Comparison of ENCODE assay signal across 10 cellular contexts in the genomic region with DNA sequence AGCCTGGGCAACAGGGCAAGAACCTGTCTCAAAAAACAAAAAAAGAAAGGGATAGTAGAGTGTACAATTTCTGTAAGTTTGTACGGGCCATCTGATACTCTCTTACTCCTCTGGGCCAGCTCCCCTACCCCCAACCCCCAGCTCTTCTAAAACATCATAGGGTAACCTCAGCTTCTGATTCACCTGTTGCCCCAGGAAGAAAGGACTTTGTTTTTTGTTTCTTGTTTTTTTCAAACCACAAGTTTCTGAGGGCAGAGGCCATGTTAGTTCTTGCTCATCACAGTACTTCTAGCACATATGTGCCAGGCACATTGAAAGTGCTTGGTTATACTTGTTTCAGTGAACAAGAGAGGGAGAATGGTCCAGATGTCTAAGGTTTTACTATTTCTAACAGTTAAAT. TPM values are rescaled to one million over a fixed set of nuclear protein-coding genes. Genes with fewer than 3 reads are reported as not detected.
DNase-seq lines count a peak whose midpoint lies in the region; ATAC-seq and TF ChIP-seq lines count a peak whose summit lies in the region.
"Had no signal": no experiment of that assay in that cellular context is flagged by ENCODE, and none has a peak within 500 bp of the region (broad histone marks: within the 10 kb centered on the region; RNA-seq: fewer than 3 reads in every experiment).

No MANE protein-coding gene starts in this region.

- peaks cover 82% of the 10 kb centered on the region for H3K36me3 Mint-ChIP-seq in activated T-helper 17 cell treated with anti-CD3 and anti-CD28 coated beads, Interleukin-2, amount 50 U/mL, for 72 hours (ENCODE audit: low read depth)

- H3K9me3 ChIP-seq in tibial nerve (no peaks in the 10 kb centered on the region), sigmoid colon (no peaks in the 10 kb centered on the region)
- H3K9me3 ChIP-seq: BLaER1 treated with 17β-estradiol and CSF1 and Interleukin-3, amounts not matched to agents 10 nM and 100 nM had no signal

- intact Hi-C loops in sigmoid colon (cut with DNase I), result no loop called here

- peaks cover 18% of the 10 kb centered on the region for H3K4me1 Mint-ChIP-seq in activated T-helper 17 cell treated with anti-CD3 and anti-CD28 coated beads, Interleukin-2, amount 50 U/mL, for 72 hours

- no peak for TF ChIP-seq POLR2A in tibial nerve (IDR thresholded peaks at IDR 0.05)
- no peak for TF ChIP-seq POLR2A in sigmoid colon (IDR thresholded peaks at IDR 0.05)

- H3K9me3 Mint-ChIP-seq in activated T-helper 17 cell treated with anti-CD3 and anti-CD28 coated beads, Interleukin-2, amount 50 U/mL, for 72 hours, result no peaks in the 10 kb centered on the region
- H3K9me3 Mint-ChIP-seq: dendritic cell treated with granulocyte-macrophage colony-stimulating factor and Interleukin-4, amounts not matched to agents 40 ng/mL and 50 ng/mL, for 4 days had no signal

- 91 to 96% methylated on average over 1 of the region's 1 CpG for WGBS in tibial nerve, 2 donors
- 78 to 89% methylated on average over 1 of the region's 1 CpG for WGBS in sigmoid colon, 2 donors

- peaks cover 0 to 66% (median 31%) of the 10 kb centered on the region in 4 donors for H3K4me1 ChIP-seq in tibial nerve
- H3K4me1 ChIP-seq in sigmoid colon, result peaks cover 0 to 46% (median 40%) of the 10 kb centered on the region in 4 donors
- H3K4me1 ChIP-seq: BLaER1 treated with 17β-estradiol and CSF1 and Interleukin-3, amounts not matched to agents 10 nM and 100 nM had no signal

- peak overlapping the region; percentile 59 for H3K4me3 Mint-ChIP-seq in activated T-helper 17 cell treated with anti-CD3 and anti-CD28 coated beads, Interleukin-2, amount 50 U/mL, for 72 hours
- H3K4me3 Mint-ChIP-seq: dendritic cell treated with granulocyte-macrophage colony-stimulating factor and Interleukin-4, amounts not matched to agents 40 ng/mL and 50 ng/mL, for 4 days had no signal

- H3K36me3 ChIP-seq in tibial nerve, result peaks cover 0 to 37% (median 0%) of the 10 kb centered on the region in 3 donors
- H3K36me3 ChIP-seq in sigmoid colon, result peaks cover 0 to 39% (median 4%) of the 10 kb centered on the region in 4 donors

- no peak overlapping the region for H3K4me3 ChIP-seq in tibial nerve
- H3K4me3 ChIP-seq in sigmoid colon, result no peak overlapping the region
- H3K4me3 ChIP-seq: BLaER1 treated with 17β-estradiol and CSF1 and Interleukin-3, amounts not matched to agents 10 nM and 100 nM had no signal

- H3K27me3 Mint-ChIP-seq in activated T-helper 17 cell treated with anti-CD3 and anti-CD28 coated beads, Interleukin-2, amount 50 U/mL, for 72 hours, result no peaks in the 10 kb centered on the region
- H3K27me3 Mint-ChIP-seq: dendritic cell treated with granulocyte-macrophage colony-stimulating factor and Interleukin-4, amounts not matched to agents 40 ng/mL and 50 ng/mL, for 4 days had no signal

- TF ChIP-seq CTCF in tibial nerve (IDR thresholded peaks at IDR 0.05), result no peak
- no peak for TF ChIP-seq CTCF in sigmoid colon (IDR thresholded peaks at IDR 0.05)

- no peaks in the 10 kb centered on the region for H3K27me3 ChIP-seq in tibial nerve
- no peaks in the 10 kb centered on the region for H3K27me3 ChIP-seq in sigmoid colon
- H3K27me3 ChIP-seq: BLaER1 treated with 17β-estradiol and CSF1 and Interleukin-3, amounts not matched to agents 10 nM and 100 nM had no signal

- TF ChIP-seq EP300 in tibial nerve (IDR thresholded peaks at IDR 0.05), result no peak
- no peak for TF ChIP-seq EP300 in sigmoid colon (IDR thresholded peaks at IDR 0.05)

- peak overlapping the region in 3 of 4 donors; percentile 33 to 83 (median 59) for H3K27ac ChIP-seq in tibial nerve
- peak overlapping the region in 1 of 4 donors; percentile 78 for H3K27ac ChIP-seq in sigmoid colon
- H3K27ac ChIP-seq: BLaER1 treated with 17β-estradiol and CSF1 and Interleukin-3, amounts not matched to agents 10 nM and 100 nM had no signal

- peak; percentile 89 for ATAC-seq in HG03108 (IDR thresholded peaks at IDR 0.05; ENCODE audit: unreplicated experiment)
- ATAC-seq in activated T-helper 17 cell treated with anti-CD3 and anti-CD28 coated beads, Interleukin-2, amount 50 U/mL, for 72 hours (replicated peaks), result peak; percentile 95

- H3K27ac Mint-ChIP-seq in activated T-helper 17 cell treated with anti-CD3 and anti-CD28 coated beads, Interleukin-2, amount 50 U/mL, for 72 hours, result peak overlapping the region; percentile 91
- H3K27ac Mint-ChIP-seq: dendritic cell treated with granulocyte-macrophage colony-stimulating factor and Interleukin-4, amounts not matched to agents 40 ng/mL and 50 ng/mL, for 4 days had no signal

- DNase-seq in stimulated activated CD4-positive, alpha-beta T cell treated with anti-CD3 and anti-CD28 coated beads, Interleukin-1b, Interleukin-23, amount 100 ng/mL, for 48 hours, result peak; percentile 32
- no peak for DNase-seq in stimulated activated CD4-positive, alpha-beta T cell treated with anti-CD3 and anti-CD28 coated beads, Interleukin-4, amount 100 ng/mL, for 4 hours
- DNase-seq in tibial nerve (ENCODE audit: low spot score in 2 of 2), result no peak
- DNase-seq in NCI-H2171 treated with DMSO at 0.1 percent for 48 hours (lab: John Stamatoyannopoulos, UW), result no peak
- no peak for DNase-seq in sigmoid colon
- no peak for DNase-seq in NCI-H774 (lab: John Stamatoyannopoulos, UW)

RNA-seq across cellular contexts. Expression of a gene that starts 20.2 kb away (rescaled TPM):
- total RNA-seq in activated T-helper 17 cell treated with anti-CD3 and anti-CD28 coated beads, Interleukin-2, amount 50 U/mL, for 72 hours, result 10 to 100 TPM; 30.7 to 40.6 TPM
- total RNA-seq in tibial nerve (10 to 100 TPM; 64.5 to 98.8 (median 88.5) TPM), sigmoid colon (10 to 100 TPM; 50.1 to 90.3 (median 82.2) TPM)
- polyA plus RNA-seq in sigmoid colon, result 10 to 100 TPM; 21.0 to 26.1 (median 25.5) TPM
